In the genomic region with DNA sequence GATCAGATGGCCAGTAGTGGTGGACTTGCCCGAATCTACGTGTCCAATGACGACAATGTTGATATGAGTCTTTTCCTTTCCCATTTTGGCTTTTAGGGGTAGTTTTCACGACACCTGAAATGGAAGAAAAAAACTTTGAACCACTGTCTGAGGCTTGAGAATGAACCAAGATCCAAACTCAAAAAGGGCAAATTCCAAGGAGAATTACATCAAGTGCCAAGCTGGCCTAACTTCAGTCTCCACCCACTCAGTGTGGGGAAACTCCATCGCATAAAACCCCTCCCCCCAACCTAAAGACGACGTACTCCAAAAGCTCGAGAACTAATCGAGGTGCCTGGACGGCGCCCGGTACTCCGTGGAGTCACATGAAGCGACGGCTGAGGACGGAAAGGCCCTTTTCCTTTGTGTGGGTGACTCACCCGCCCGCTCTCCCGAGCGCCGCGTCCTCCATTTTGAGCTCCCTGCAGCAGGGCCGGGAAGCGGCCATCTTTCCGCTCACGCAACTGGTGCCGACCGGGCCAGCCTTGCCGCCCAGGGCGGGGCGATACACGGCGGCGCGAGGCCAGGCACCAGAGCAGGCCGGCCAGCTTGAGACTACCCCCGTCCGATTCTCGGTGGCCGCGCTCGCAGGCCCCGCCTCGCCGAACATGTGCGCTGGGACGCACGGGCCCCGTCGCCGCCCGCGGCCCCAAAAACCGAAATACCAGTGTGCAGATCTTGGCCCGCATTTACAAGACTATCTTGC, we compare ENCODE assay signal across 8 cellular contexts. TPM values are rescaled to one million over a fixed set of nuclear protein-coding genes. Genes with fewer than 3 reads are reported as not detected.
DNase-seq lines count a peak whose midpoint lies in the region; ATAC-seq and TF ChIP-seq lines count a peak whose summit lies in the region.

No MANE protein-coding gene starts in this region.

- no peaks in the 10 kb centered on the region for H3K9me3 Mint-ChIP-seq in activated CD4-positive, alpha-beta T cell treated with anti-CD3 and anti-CD28 coated beads, Interleukin-2, amount 10 ng/mL, durations not matched to agents 7 days and 5 days

- peak overlapping the region; percentile 87 for H3K4me3 Mint-ChIP-seq in activated CD4-positive, alpha-beta T cell treated with anti-CD3 and anti-CD28 coated beads, Interleukin-2, amount 10 ng/mL, durations not matched to agents 7 days and 5 days

- peak; percentile 34 for DNase-seq in NCI-H2171 (lab: John Stamatoyannopoulos, UW)
- peak; percentile 76 for DNase-seq in activated CD4-positive, alpha-beta T cell treated with anti-CD3 and anti-CD28 coated beads, Interleukin-2, amount 10 ng/mL, durations not matched to agents 7 days and 5 days
- DNase-seq in coronary artery (ENCODE audit: low spot score), result peak; percentile 92
- peak; percentile 74 for DNase-seq in left lobe of liver (ENCODE audit: low spot score)
- peak; percentile 73 to 77 for DNase-seq in stimulated activated CD4-positive, alpha-beta T cell treated with anti-CD3 and anti-CD28 coated beads, Interleukin-1b, Interleukin-23, amount 100 ng/mL, for 4 hours (ENCODE audit: low read depth in 2 of 2)

- peak overlapping the region; percentile 99 for H3K27ac ChIP-seq in 22Rv1
- peak overlapping the region; percentile 97 to 100 for H3K27ac ChIP-seq in coronary artery

- H3K27ac Mint-ChIP-seq in activated CD4-positive, alpha-beta T cell treated with anti-CD3 and anti-CD28 coated beads, Interleukin-2, amount 10 ng/mL, durations not matched to agents 7 days and 5 days, result peak overlapping the region; percentile 99

- TF ChIP-seq POLR2A in GM15510 (IDR thresholded peaks at IDR 0.05; ENCODE audit: borderline replicate concordance, extremely low read depth, insufficient read length), result peak; percentile 51

- H3K4me1 Mint-ChIP-seq in activated CD4-positive, alpha-beta T cell treated with anti-CD3 and anti-CD28 coated beads, Interleukin-2, amount 10 ng/mL, durations not matched to agents 7 days and 5 days, result peaks cover 59% of the 10 kb centered on the region

- peak overlapping the region; percentile 94 for H3K4me3 ChIP-seq in coronary artery

- CTCF ChIA-PET in activated CD4-positive, alpha-beta T cell treated with anti-CD3 and anti-CD28 coated beads, Interleukin-2, amount 10 ng/mL, durations not matched to agents 7 days and 5 days (lab: Charles Lee), result interaction anchor here (0.5 to 2.5 kb wide), 4 partner anchors 64 to 133 kb away, joined by 3 to 11 read pairs (median 4); partner anchors contain the start of gene SLC17A5

- ATAC-seq in left lobe of liver, result peak; percentile 37
- no peak for ATAC-seq in GM21717 (IDR thresholded peaks at IDR 0.05; ENCODE audit: unreplicated experiment)

- no peaks in the 10 kb centered on the region for H3K27me3 Mint-ChIP-seq in activated CD4-positive, alpha-beta T cell treated with anti-CD3 and anti-CD28 coated beads, Interleukin-2, amount 10 ng/mL, durations not matched to agents 7 days and 5 days

- no peak for TF ChIP-seq CTCF in 22Rv1 (IDR thresholded peaks at IDR 0.05)
- no peak for TF ChIP-seq CTCF in coronary artery (IDR thresholded peaks at IDR 0.05)

- H3K36me3 Mint-ChIP-seq in activated CD4-positive, alpha-beta T cell treated with anti-CD3 and anti-CD28 coated beads, Interleukin-2, amount 10 ng/mL, durations not matched to agents 7 days and 5 days (ENCODE audit: low read depth), result peaks cover 56% of the 10 kb centered on the region

- POLR2A ChIA-PET in activated CD4-positive, alpha-beta T cell treated with anti-CD3 and anti-CD28 coated beads, Interleukin-2, amount 10 ng/mL, durations not matched to agents 7 days and 5 days (lab: Charles Lee), result interaction anchor here (0.6 to 2.4 kb wide), 10 partner anchors 59 to 133 kb away, joined by 3 to 8 read pairs (median 5); partner anchors contain the start of genes CGAS and MTO1

RNA-seq across cellular contexts. Expression of gene EEF1A1, which starts 0.7 kb away (rescaled TPM):
- total RNA-seq in activated CD4-positive, alpha-beta T cell treated with anti-CD3 and anti-CD28 coated beads, Interleukin-2, amount 10 ng/mL, durations not matched to agents 7 days and 5 days, result 1,000 to 10,000 TPM; 7,789 to 8,433 TPM
- 3,300 TPM for total RNA-seq in left lobe of liver

RNA-seq across cellular contexts. Expression of gene MTO1, which starts 58.6 kb away (rescaled TPM):
- total RNA-seq in activated CD4-positive, alpha-beta T cell treated with anti-CD3 and anti-CD28 coated beads, Interleukin-2, amount 10 ng/mL, durations not matched to agents 7 days and 5 days, result 10 to 100 TPM; 50.9 to 59.6 TPM
- total RNA-seq in left lobe of liver, result 30.4 TPM

Comparison
In these comparisons a context has a peak if more than half of its experiments do, and no peak if none do; other contexts are left out.
1. DNase-seq: peak in every context shown above with its lines; median percentile 92 in coronary artery; 76 in activated CD4-positive, alpha-beta T cell treated with anti-CD3 and anti-CD28 coated beads, Interleukin-2, amount 10 ng/mL, durations not matched to agents 7 days and 5 days; 75 in stimulated activated CD4-positive, alpha-beta T cell treated with anti-CD3 and anti-CD28 coated beads, Interleukin-1b, Interleukin-23, amount 100 ng/mL, for 4 hours; 74 in left lobe of liver; 34 in NCI-H2171.